In genomic region chr1:175244206-175244605, GRCh38 we compare ENCODE assay signal across 29 cellular contexts.
"Had no signal": no experiment of that assay in that cellular context is flagged by ENCODE, and none has a peak within 500 bp of the region (broad histone marks: within the 10 kb centered on the region; RNA-seq: fewer than 3 reads in every experiment).

No MANE protein-coding gene starts in this region.

- DNase-seq: naive thymus-derived CD8-positive, alpha-beta T cell; nephron progenitor cell; nucleus accumbens; pancreas; right cardiac atrium; right lobe of liver; sigmoid colon; small intestine; stimulated activated CD4-positive, alpha-beta T cell treated with anti-CD3 and anti-CD28 coated beads, Interleukin-15, amount 100 ng/mL, for 24 hours; stimulated activated CD4-positive, alpha-beta T cell treated with anti-CD3 and anti-CD28 coated beads, Interleukin-2, amount 100 ng/mL, for 24 hours; stimulated activated CD4-positive, alpha-beta T cell treated with anti-CD3 and anti-CD28 coated beads, Interleukin-2, amount 100 ng/mL, for 48 hours; stimulated activated CD4-positive, alpha-beta T cell treated with anti-CD3 and anti-CD28 coated beads, Interleukin-4, amount 100 ng/mL, for 24 hours; stimulated activated CD8-positive, alpha-beta memory T cell treated with anti-CD3 and anti-CD28 coated beads, Interleukin-4, amount 100 ng/mL, for 48 hours; stimulated activated naive CD4-positive, alpha-beta T cell; stimulated activated naive CD8-positive, alpha-beta T cell treated with anti-CD3 and anti-CD28 coated beads, Interleukin-15, amount 100 ng/mL, for 72 hours; stimulated activated naive CD8-positive, alpha-beta T cell treated with anti-CD3 and anti-CD28 coated beads, Interleukin-15, Interleukin-2, amounts not matched to agents 100 U/mL and 50 U/mL, for 24 hours; substantia nigra; thyroid gland; trophoblast cell; upper lobe of left lung had no signal

- H3K36me3 ChIP-seq: neutrophil, pancreas, prostate gland, right lobe of liver, sigmoid colon, suprapubic skin, thoracic aorta, thyroid gland, tibial nerve, upper lobe of left lung, vagina had no signal

- H3K4me1 Mint-ChIP-seq: nephron progenitor cell; neural crest cell; stimulated activated naive CD8-positive, alpha-beta T cell treated with anti-CD3 and anti-CD28 coated beads, Interleukin-15, amount 100 ng/mL, for 72 hours had no signal

- H3K9me3 ChIP-seq: neutrophil, pancreas, prostate gland, right lobe of liver, thoracic aorta, thyroid gland, vagina had no signal

- H3K27me3 Mint-ChIP-seq: naive thymus-derived CD8-positive, alpha-beta T cell; stimulated activated memory B cell treated with anti-CD40 and anti-IgM and Interleukin-4, amounts not matched to agents 10 μg/mL and 1 μg/mL and 100 μg/mL, for 72 hours; stimulated activated naive CD8-positive, alpha-beta T cell treated with anti-CD3 and anti-CD28 coated beads, Interleukin-15, amount 100 ng/mL, for 72 hours had no signal

- H3K27ac ChIP-seq: neutrophil, pancreas, prostate gland, right lobe of liver, sigmoid colon, suprapubic skin, thoracic aorta, thyroid gland, tibial nerve, upper lobe of left lung, vagina had no signal

- H3K4me3 ChIP-seq: pancreas, prostate gland, right lobe of liver, sigmoid colon, suprapubic skin, thoracic aorta, thyroid gland, tibial nerve, upper lobe of left lung, vagina had no signal

- H3K27me3 ChIP-seq: neutrophil, pancreas, right lobe of liver, sigmoid colon, suprapubic skin, thyroid gland, tibial nerve, upper lobe of left lung, vagina had no signal

- H3K4me3 Mint-ChIP-seq: naive thymus-derived CD8-positive, alpha-beta T cell; natural killer cell treated with Interleukin-12 subunit alpha and Interleukin-12 subunit beta and Interleukin-15 and Interleukin-18, amount 100 ng/mL, for 72 hours; nephron progenitor cell; neural crest cell; stimulated activated memory B cell treated with anti-CD40 and anti-IgM and Interleukin-4, amounts not matched to agents 10 μg/mL and 1 μg/mL and 100 μg/mL, for 72 hours; stimulated activated naive CD8-positive, alpha-beta T cell treated with anti-CD3 and anti-CD28 coated beads, Interleukin-15, amount 100 ng/mL, for 72 hours had no signal

- H3K27ac Mint-ChIP-seq: natural killer cell treated with Interleukin-12 subunit alpha and Interleukin-12 subunit beta and Interleukin-15 and Interleukin-18, amount 100 ng/mL, for 72 hours; nephron progenitor cell; stimulated activated memory B cell treated with anti-CD40 and anti-IgM and Interleukin-4, amounts not matched to agents 10 μg/mL and 1 μg/mL and 100 μg/mL, for 72 hours; stimulated activated naive CD8-positive, alpha-beta T cell treated with anti-CD3 and anti-CD28 coated beads, Interleukin-15, amount 100 ng/mL, for 72 hours had no signal

- H3K4me1 ChIP-seq: pancreas, prostate gland, right lobe of liver, sigmoid colon, suprapubic skin, thyroid gland, tibial nerve, upper lobe of left lung, vagina had no signal
